Comparison of ENCODE assay signal across 8 cellular contexts in the genomic region with DNA sequence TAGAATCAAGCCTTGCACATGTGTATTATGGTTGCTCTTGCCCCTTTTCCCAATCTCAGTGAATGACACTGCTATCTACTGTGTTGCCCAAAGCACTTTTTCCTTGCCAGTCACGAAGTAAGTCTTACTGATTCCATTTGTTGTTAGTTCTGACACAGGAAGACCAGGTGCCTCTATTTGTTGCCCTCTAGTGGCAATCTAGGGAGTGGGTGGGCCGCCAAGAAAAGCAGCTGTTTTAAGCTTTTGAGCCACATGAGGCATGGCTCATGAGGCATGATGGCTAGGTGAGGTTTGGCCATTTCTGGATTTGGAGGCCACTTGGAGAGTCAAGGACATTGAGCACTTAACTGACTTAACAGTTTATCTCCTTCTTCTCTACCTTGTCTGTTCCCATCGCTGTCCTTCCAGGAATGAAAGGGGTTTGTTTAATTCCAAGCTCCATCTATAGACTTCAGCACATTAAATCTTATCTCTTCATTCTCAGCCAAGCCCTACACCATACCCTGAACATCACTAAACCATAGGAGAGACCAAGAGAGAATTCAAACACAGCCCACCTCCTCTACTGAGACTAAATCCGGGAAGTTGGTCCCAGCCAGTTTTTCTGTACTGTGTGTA.
DNase-seq lines count a peak whose midpoint lies in the region; ATAC-seq, FAIRE-seq and TF ChIP-seq lines count a peak whose summit lies in the region.

No MANE protein-coding gene starts in this region.

- peaks cover 20% of the 10 kb centered on the region for H3K36me3 Mint-ChIP-seq in T-cell

- peaks cover 0 to 3% of the 10 kb centered on the region in 2 donors for H3K27me3 Mint-ChIP-seq in T-cell

- DNase-seq in Jurkat, Clone E6-1 (ENCODE audit: low read depth, low spot score) = peak; percentile 67
- DNase-seq in T-cell (peak; percentile 7 to 53 (median 36)), astrocyte of the cerebellum (ENCODE audit: low read depth) (peak; percentile 40), kidney glomerular epithelial cell (lab: John Stamatoyannopoulos, UW) (peak; percentile 1), DMS79 (lab: John Stamatoyannopoulos, UW) (no peak)
- DNase-seq in stimulated activated CD8-positive, alpha-beta memory T cell treated with anti-CD3 and anti-CD28 coated beads, Interleukin-15, amount 100 ng/mL, for 1 hour (ENCODE audit: low read depth) = peak; percentile 19

- POLR2A ChIA-PET in T-cell (lab: Charles Lee) = no interaction called here

- H3K27ac Mint-ChIP-seq in T-cell = no peak overlapping the region

- ATAC-seq in T-cell (replicated peaks in 1 of 4) = peak; percentile 55 to 75 (median 65)
- ATAC-seq in GM21423 (IDR thresholded peaks at IDR 0.05; ENCODE audit: unreplicated experiment) = no peak

- peak; percentile 50 for FAIRE-seq in G401.6 (lab: Jason Lieb, UNC)

- in situ Hi-C loops in astrocyte of the cerebellum (cut with HindIII; ENCODE audit: low sequenced_read_pairs) = no loop called here

- CTCF ChIA-PET in T-cell (lab: Charles Lee) = interaction anchor here (0.6 to 1.7 kb wide), 11 partner anchors 9 to 579 kb away, joined by 3 to 21 read pairs (median 3); a partner anchor contains a TSS

- peak; percentile 86 for TF ChIP-seq CTCF in astrocyte of the cerebellum (IDR thresholded peaks at IDR 0.05; ENCODE audit: low read depth, low read length, missing control alignments)

- no peak overlapping the region for H3K4me3 Mint-ChIP-seq in T-cell

- H3K4me3 ChIP-seq in Jurkat, Clone E6-1 (ENCODE audit: low read length) = no peak overlapping the region
- no peak overlapping the region for H3K4me3 ChIP-seq in astrocyte of the cerebellum (ENCODE audit: low read depth, low read length)

- peaks cover 0 to 4% (median 1%) of the 10 kb centered on the region in 3 donors for H3K4me1 Mint-ChIP-seq in T-cell

- no peaks in the 10 kb centered on the region for H3K9me3 Mint-ChIP-seq in T-cell
